8 cellular contexts compared by ENCODE assay signal in genomic region chr15:68820589-68821189, GRCh38. TPM values are rescaled to one million over a fixed set of nuclear protein-coding genes. Genes with fewer than 3 reads are reported as not detected.
DNase-seq lines count a peak whose midpoint lies in the region; ATAC-seq, FAIRE-seq and TF ChIP-seq lines count a peak whose summit lies in the region.

ANP32A (minus strand) TSS chr15:68820895; CDS start chr15:68820751, 144 bp downstream.

- H3K4me1 ChIP-seq in HCT116 (ENCODE audit: control insufficient read depth in 1 of 2, insufficient read depth in 2 of 2, low read length in 2 of 2) (peaks cover 9 to 30% of the 10 kb centered on the region in 2 experiments), SK-N-SH (ENCODE audit: control insufficient read depth in 1 of 2, insufficient read depth in 2 of 2, low read depth in 1 of 2, low read length in 1 of 2) (peaks cover 0 to 21% of the 10 kb centered on the region in 2 experiments)

- H2AFZ ChIP-seq in HCT116 (ENCODE audit: low read depth, low read length, poor library complexity, severe bottlenecking) = no peak within 1 kb of the TSS
- peak within 1 kb of the TSS; percentile 83 for H2AFZ ChIP-seq in SK-N-SH (ENCODE audit: low read depth)

- TF ChIP-seq POLR2A in HCT116 (IDR thresholded peaks at IDR 0.05; ENCODE audit: borderline replicate concordance, extremely low read depth, insufficient read depth, insufficient read length) (peak; percentile 66), NB4 (IDR thresholded peaks at IDR 0.05; ENCODE audit: extremely low read depth, insufficient read length) (peak; percentile 63)

- intact Hi-C loops in HCT116 (cut with micrococcal nuclease) = no loop called here

- H3K36me3 ChIP-seq in HCT116 (ENCODE audit: control insufficient read depth in 1 of 2, insufficient read depth in 2 of 2, low read length in 2 of 2) = 0 out of 4 replicates have a peak, but pooled peaks cover 0 to 3% of the 10 kb centered on the region in 2 experiments
- peaks cover 0 to 2% of the 10 kb centered on the region in 2 experiments for H3K36me3 ChIP-seq in SK-N-SH (replicated peaks in 1 of 2; ENCODE audit: control insufficient read depth in 1 of 2, insufficient read depth in 2 of 2, low read length in 1 of 2)

- no peaks in the 10 kb centered on the region for H4K20me1 ChIP-seq in HCT116 (ENCODE audit: insufficient read depth)
- H4K20me1 ChIP-seq in SK-N-SH (ENCODE audit: insufficient read depth) = no peaks in the 10 kb centered on the region

- H3K9me2 ChIP-seq in HCT116 (ENCODE audit: insufficient read depth) (no peaks in the 10 kb centered on the region), SK-N-SH (no peaks in the 10 kb centered on the region)

- POLR2A ChIA-PET in HCT116 (lab: Charles Lee) = interaction anchor here (0.7 kb wide), 1 partner anchor 214 kb away, joined by 3 read pairs; no protein-coding TSS in a partner anchor
- POLR2A ChIA-PET in SK-N-SH (lab: Yijun Ruan, JAX) = no interaction called here

- TF ChIP-seq EP300 in SK-N-SH (IDR thresholded peaks at IDR 0.05; ENCODE audit: borderline replicate concordance in 1 of 2, low read depth in 1 of 2, low read length in 1 of 2) = no peak

- no peak for TF ChIP-seq RAD21 in HCT116 (IDR thresholded peaks at IDR 0.05; ENCODE audit: low read depth)
- TF ChIP-seq RAD21 in SK-N-SH (IDR thresholded peaks at IDR 0.05; ENCODE audit: low read length) = no peak

- DNase-seq in HCT116 (ENCODE audit: low read depth, low spot score) = peak; percentile 84
- DNase-seq in NB4 (ENCODE audit: low read depth) = peak; percentile 97
- DNase-seq in SK-N-SH = peak; percentile 100
- peak; percentile 99 for DNase-seq in activated naive CD4-positive, alpha-beta T cell treated with anti-CD3 and anti-CD28 coated beads, Interleukin-2, amount 50 U/mL, for 16 hours
- DNase-seq in germinal center (ENCODE audit: low spot score) = peak; percentile 100
- peak; percentile 80 for DNase-seq in omental fat pad (ENCODE audit: low spot score)

- H3K9me3 ChIP-seq in HCT116 (ENCODE audit: control insufficient read depth in 1 of 2, insufficient read depth in 1 of 2, low read depth in 1 of 2, low read length in 2 of 2) = no peaks in the 10 kb centered on the region
- no peaks in the 10 kb centered on the region for H3K9me3 ChIP-seq in SK-N-SH

- H3K27me3 ChIP-seq in HCT116 (ENCODE audit: insufficient read depth, low read length) (no peaks in the 10 kb centered on the region), SK-N-SH (ENCODE audit: insufficient read depth) (no peaks in the 10 kb centered on the region)

- H3K27ac ChIP-seq in HCT116 (ENCODE audit: low read depth, low read length) (peak within 1 kb of the TSS; percentile 96), SK-N-SH (ENCODE audit: low read depth in 2 of 2, low read length in 1 of 2) (peak within 1 kb of the TSS; percentile 87 to 98), temporal lobe (ENCODE audit: low read depth, low read length) (peak within 1 kb of the TSS; percentile 95)

- H3F3A ChIP-seq in SK-N-SH (replicated peaks; ENCODE audit: insufficient read depth) = peaks cover 3% of the 10 kb centered on the region

- TF ChIP-seq CTCF in HCT116 (IDR thresholded peaks at IDR 0.05 in 2 of 3, conservative IDR thresholded peaks at IDR 0.05 in 1 of 3; ENCODE audit: borderline replicate concordance in 1 of 3, insufficient read depth in 1 of 3, low read depth in 2 of 3, low read length in 2 of 3) = no peak
- TF ChIP-seq CTCF in NB4 (IDR thresholded peaks at IDR 0.05; ENCODE audit: low read depth, low read length) = no peak
- no peak for TF ChIP-seq CTCF in SK-N-SH (IDR thresholded peaks at IDR 0.05)
- TF ChIP-seq CTCF in omental fat pad (IDR thresholded peaks at IDR 0.05) = no peak

- 0% methylated on average over 22 of the region's 53 CpGs for WGBS in SK-N-SH (ENCODE audit: low lambda C conversion rate)

- CTCF ChIA-PET in HCT116 (lab: Charles Lee) = no interaction called here
- CTCF ChIA-PET in SK-N-SH (lab: Yijun Ruan, JAX) = interaction anchor here (0.6 to 1.1 kb wide), 2 partner anchors 16 to 189 kb away, joined by 3 read pairs; no protein-coding TSS in a partner anchor

- BruUV-seq in HCT116 (replicated peaks; lab: Mats Ljungman, UMichigan) = no TSS peak

- H3K9ac ChIP-seq in HCT116 (ENCODE audit: low read length) (peak within 1 kb of the TSS; percentile 91), SK-N-SH (peak within 1 kb of the TSS; percentile 96)

- H3K4me2 ChIP-seq in HCT116 (ENCODE audit: low read length) (peak within 1 kb of the TSS; percentile 96), SK-N-SH (peak within 1 kb of the TSS; percentile 92)

- peak; percentile 75 for ATAC-seq in HCT116
- ATAC-seq in omental fat pad (ENCODE audit: low FRiP score) = peak; percentile 84

- H3K79me2 ChIP-seq in HCT116 (ENCODE audit: insufficient read depth, low read length) = peaks cover 66% of the 10 kb centered on the region
- peaks cover 59% of the 10 kb centered on the region for H3K79me2 ChIP-seq in SK-N-SH (ENCODE audit: insufficient read depth)

- FAIRE-seq in G401.6 (lab: Jason Lieb, UNC) = peak; percentile 71

- RAD21 ChIA-PET in HCT116 (lab: Charles Lee; ENCODE audit: low non-redundant PET in 1 of 2, low total read pairs in 2 of 2, uncharacterized antibody in 2 of 2, unreplicated experiment in 2 of 2) = interaction anchor here in 1 of 2 experiments (0.7 to 0.9 kb wide), 2 partner anchors 88 to 332 kb away, joined by 3 to 4 read pairs; no protein-coding TSS in a partner anchor

- H3K4me3 ChIP-seq in HCT116 (replicated peaks in 1 of 2; ENCODE audit: low read depth in 1 of 2, low read length in 2 of 2) (peak within 1 kb of the TSS; percentile 72 to 82), NB4 (ENCODE audit: low read depth, low read length) (peak within 1 kb of the TSS; percentile 81), SK-N-SH (ENCODE audit: low read depth in 2 of 2, low read length in 1 of 2) (peak within 1 kb of the TSS; percentile 89 to 92)

TF ChIP-seq in HCT116, 20 proteins besides CTCF, POLR2A, EP300 and RAD21:
- TF ChIP-seq FOSL1 (IDR thresholded peaks at IDR 0.05; ENCODE audit: low read depth) = no peak
- peak; percentile 50 for TF ChIP-seq YY1 (IDR thresholded peaks at IDR 0.05; ENCODE audit: extremely low read depth, insufficient replicate concordance, low read depth, low read length)
- TF ChIP-seq SP1 (IDR thresholded peaks at IDR 0.05; ENCODE audit: low read depth) = peak; percentile 98
- no peak for TF ChIP-seq CEBPB (IDR thresholded peaks at IDR 0.05; ENCODE audit: low read depth)
- TF ChIP-seq POLR2AphosphoS5 (IDR thresholded peaks at IDR 0.05; ENCODE audit: low read depth, low read length) = peak; percentile 66

TF ChIP-seq in SK-N-SH, 30 proteins besides CTCF, POLR2A, EP300 and RAD21:
- TF ChIP-seq NFIC (IDR thresholded peaks at IDR 0.05; ENCODE audit: borderline replicate concordance) = no peak; the same call in 1 of the 2 replicates
- TF ChIP-seq PBX3 (IDR thresholded peaks at IDR 0.05) = peak; percentile 99
- TF ChIP-seq IRF3 (IDR thresholded peaks at IDR 0.05; ENCODE audit: low read depth, low read length) = peak; percentile 87
- TF ChIP-seq FOXJ3 (CRISPR knock-in tag; IDR thresholded peaks at IDR 0.05) = no peak
- peak; percentile 40; the same call in 1 of the 2 replicates for TF ChIP-seq MAX (IDR thresholded peaks at IDR 0.05; ENCODE audit: low read depth)
- TF ChIP-seq CHD2 (IDR thresholded peaks at IDR 0.05; ENCODE audit: low read length, partially characterized antibody) = peak; percentile 95

RNA-seq across cellular contexts. Expression of gene ANP32A, which starts in this region (rescaled TPM):
- total RNA-seq in HCT116 (2021; ENCODE audit: unreplicated experiment) = 220 TPM
- polyA plus RNA-seq in HCT116 (2012) = 121 and 151 TPM in 2 replicates
- 58.4 and 61.7 TPM in 2 replicates for polyA plus RNA-seq in SK-N-SH (2012; rRNA removed)
- polyA plus RNA-seq in SK-N-SH (2012; cell fraction: cytosol; rRNA removed) = 78.1 and 80.4 TPM in 2 replicates
- polyA plus RNA-seq in SK-N-SH (2012; cell fraction: nucleus; rRNA removed) = 24.1 and 31.7 TPM in 2 replicates
- 10 to 100 TPM; 35.5 to 60.4 (median 47.3) TPM for total RNA-seq in omental fat pad
- total RNA-seq in temporal lobe = 85.8 TPM

Comparison
In these comparisons a context has a peak if more than half of its experiments do, and no peak if none do; other contexts are left out.
1. Peak in every context shown above with its lines: DNase-seq, ATAC-seq, H3K4me3 ChIP-seq and H3K27ac ChIP-seq.